ENCODE assay signal across 13 cellular contexts in genomic region chr9:10045598-10045997, GRCh38.
A peak's percentile ranks its signal among the peaks of the same experiment; 100 is the strongest.
DNase-seq lines count a peak whose midpoint lies in the region; ATAC-seq and TF ChIP-seq lines count a peak whose summit lies in the region.
"Had no signal": no experiment of that assay in that cellular context is flagged by ENCODE, and none has a peak within 500 bp of the region (broad histone marks: within the 10 kb centered on the region; RNA-seq: fewer than 3 reads in every experiment).

No MANE protein-coding gene starts in this region.

- H3K36me3 Mint-ChIP-seq in MCF 10A (ENCODE audit: insufficient read depth, unreplicated experiment) = no peaks in the 10 kb centered on the region
- H3K36me3 Mint-ChIP-seq in activated CD4-positive, alpha-beta T cell treated with anti-CD3 and anti-CD28 coated beads for 36 hours (ENCODE audit: low read depth) = no peaks in the 10 kb centered on the region
- H3K36me3 Mint-ChIP-seq: CD8-positive, alpha-beta T cell had no signal

- H3K36me3 ChIP-seq in breast epithelium (no peaks in the 10 kb centered on the region), OCI-LY3 (replicated peaks; ENCODE audit: low read depth, low read length) (no peaks in the 10 kb centered on the region), smooth muscle cell (ENCODE audit: low read depth) (no peaks in the 10 kb centered on the region), suprapubic skin (no peaks in the 10 kb centered on the region)

- TF ChIP-seq EP300 in suprapubic skin (IDR thresholded peaks at IDR 0.05) = no peak

- TF ChIP-seq POLR2A in breast epithelium (IDR thresholded peaks at IDR 0.05) (no peak), suprapubic skin (IDR thresholded peaks at IDR 0.05) (no peak)

- DNase-seq in MCF 10A (ENCODE audit: unreplicated experiment) (peak; percentile 22), breast epithelium (ENCODE audit: low spot score in 2 of 2) (no peak), fibroblast of mammary gland (ENCODE audit: low read depth) (peak; percentile 38), smooth muscle cell (lab: John Stamatoyannopoulos, UW; ENCODE audit: unreplicated experiment) (no peak), suprapubic skin (ENCODE audit: low spot score in 2 of 2) (no peak)
- no peak for DNase-seq in activated CD4-positive, alpha-beta T cell treated with anti-CD3 and anti-CD28 coated beads for 36 hours
- DNase-seq: activated CD4-positive, alpha-beta T cell treated with anti-CD3 and anti-CD28 coated beads for 4 hours; CD8-positive, alpha-beta T cell; cerebellar nuclear complex; mucosa of descending colon; NCI-H1930 had no signal

- H3K27me3 Mint-ChIP-seq in MCF 10A (ENCODE audit: insufficient read depth, unreplicated experiment) = peaks cover 83% of the 10 kb centered on the region
- H3K27me3 Mint-ChIP-seq in activated CD4-positive, alpha-beta T cell treated with anti-CD3 and anti-CD28 coated beads for 36 hours = no peaks in the 10 kb centered on the region

- H3K79me2 ChIP-seq in OCI-LY3 (ENCODE audit: low read length) (no peaks in the 10 kb centered on the region), smooth muscle cell (ENCODE audit: low read depth) (no peaks in the 10 kb centered on the region)

- peaks cover 5% of the 10 kb centered on the region for H3F3A ChIP-seq in smooth muscle cell (ENCODE audit: low read depth)

- peak; percentile 38 for TF ChIP-seq CTCF in MCF 10A (IDR thresholded peaks at IDR 0.05; ENCODE audit: unreplicated experiment)
- no peak for TF ChIP-seq CTCF in breast epithelium (IDR thresholded peaks at IDR 0.05)
- peak; percentile 45 for TF ChIP-seq CTCF in OCI-LY3 (IDR thresholded peaks at IDR 0.05; ENCODE audit: low read depth, low read length)
- peak; percentile 51 for TF ChIP-seq CTCF in fibroblast of mammary gland (conservative IDR thresholded peaks at IDR 0.05; ENCODE audit: control insufficient read depth, insufficient read depth, low read depth, low read length)
- peak; percentile 68 for TF ChIP-seq CTCF in smooth muscle cell (IDR thresholded peaks at IDR 0.05; ENCODE audit: borderline replicate concordance, insufficient read depth, poor library complexity, severe bottlenecking)
- no peak for TF ChIP-seq CTCF in suprapubic skin (IDR thresholded peaks at IDR 0.05)

- H3K4me2 ChIP-seq in OCI-LY3 (ENCODE audit: low read length) (no peak overlapping the region), smooth muscle cell (no peak overlapping the region)

- H3K4me3 ChIP-seq in breast epithelium = no peak overlapping the region
- no peak overlapping the region for H3K4me3 ChIP-seq in OCI-LY3 (ENCODE audit: low read length)
- no peak overlapping the region for H3K4me3 ChIP-seq in fibroblast of mammary gland (ENCODE audit: control insufficient read depth, low read depth, low read length)
- H3K4me3 ChIP-seq in smooth muscle cell = no peak overlapping the region
- no peak overlapping the region for H3K4me3 ChIP-seq in suprapubic skin
- H3K4me3 ChIP-seq: mucosa of descending colon had no signal

- no peak overlapping the region for H3K4me3 Mint-ChIP-seq in MCF 10A (ENCODE audit: unreplicated experiment)
- no peak overlapping the region for H3K4me3 Mint-ChIP-seq in activated CD4-positive, alpha-beta T cell treated with anti-CD3 and anti-CD28 coated beads for 36 hours
- H3K4me3 Mint-ChIP-seq: CD8-positive, alpha-beta T cell had no signal

- no peaks in the 10 kb centered on the region for H4K20me1 ChIP-seq in OCI-LY3 (ENCODE audit: insufficient read depth, low read length)
- no peaks in the 10 kb centered on the region for H4K20me1 ChIP-seq in smooth muscle cell (ENCODE audit: low read depth)

- H3K4me1 ChIP-seq in breast epithelium (no peaks in the 10 kb centered on the region), OCI-LY3 (ENCODE audit: low read length) (no peaks in the 10 kb centered on the region), smooth muscle cell (ENCODE audit: low read depth) (no peaks in the 10 kb centered on the region), suprapubic skin (no peaks in the 10 kb centered on the region)

- no peaks in the 10 kb centered on the region for H3K4me1 Mint-ChIP-seq in MCF 10A (ENCODE audit: insufficient read depth, unreplicated experiment)
- H3K4me1 Mint-ChIP-seq in activated CD4-positive, alpha-beta T cell treated with anti-CD3 and anti-CD28 coated beads for 36 hours = no peaks in the 10 kb centered on the region

- CTCF ChIA-PET in MCF 10A (lab: Yijun Ruan, JAX) = interaction anchor here (0.6 to 1.2 kb wide), 5 partner anchors 10 to 225 kb away, joined by 3 to 4 read pairs (median 3); no protein-coding TSS in a partner anchor
- CTCF ChIA-PET in activated CD4-positive, alpha-beta T cell treated with anti-CD3 and anti-CD28 coated beads for 36 hours (lab: Charles Lee) = no interaction called here

- H2AFZ ChIP-seq in OCI-LY3 (ENCODE audit: low read depth, low read length) = no peak overlapping the region
- H2AFZ ChIP-seq in smooth muscle cell (ENCODE audit: low read depth) = no peak overlapping the region

- H3K9me3 ChIP-seq in breast epithelium (no peaks in the 10 kb centered on the region), OCI-LY3 (ENCODE audit: insufficient read depth, low read length) (no peaks in the 10 kb centered on the region), smooth muscle cell (replicated peaks; ENCODE audit: low read depth) (no peaks in the 10 kb centered on the region), suprapubic skin (no peaks in the 10 kb centered on the region)
- H3K9me3 ChIP-seq: mucosa of descending colon had no signal

- H3K27ac ChIP-seq in breast epithelium (no peak overlapping the region), OCI-LY3 (ENCODE audit: low read length) (no peak overlapping the region), smooth muscle cell (ENCODE audit: low read depth) (no peak overlapping the region), suprapubic skin (no peak overlapping the region)

- H3K27me3 ChIP-seq in breast epithelium (no peaks in the 10 kb centered on the region), OCI-LY3 (ENCODE audit: low read depth, low read length) (peaks cover 7% of the 10 kb centered on the region; the same call in 1 of the 2 replicates), smooth muscle cell (ENCODE audit: low read depth) (peaks cover 16% of the 10 kb centered on the region), suprapubic skin (no peaks in the 10 kb centered on the region)

- no TSS peak for BruUV-seq in MCF 10A (replicated peaks; lab: Mats Ljungman, UMichigan)

- H3K9ac ChIP-seq in OCI-LY3 (ENCODE audit: low read length) (no peak overlapping the region), smooth muscle cell (ENCODE audit: low read depth) (no peak overlapping the region)

- H3K27ac Mint-ChIP-seq in MCF 10A (ENCODE audit: low read depth, unreplicated experiment) = no peak overlapping the region
- H3K27ac Mint-ChIP-seq in activated CD4-positive, alpha-beta T cell treated with anti-CD3 and anti-CD28 coated beads for 36 hours = no peak overlapping the region
- H3K27ac Mint-ChIP-seq: CD8-positive, alpha-beta T cell had no signal

- H3K9me3 Mint-ChIP-seq in MCF 10A (ENCODE audit: unreplicated experiment) = no peaks in the 10 kb centered on the region
- no peaks in the 10 kb centered on the region for H3K9me3 Mint-ChIP-seq in activated CD4-positive, alpha-beta T cell treated with anti-CD3 and anti-CD28 coated beads for 36 hours (ENCODE audit: low read depth)
- H3K9me3 Mint-ChIP-seq: CD8-positive, alpha-beta T cell had no signal

- intact Hi-C loops in MCF 10A (cut with micrococcal nuclease) = loop anchor here (1.0 kb wide), 1 partner anchor 223 kb away; no protein-coding TSS in a partner anchor
- intact Hi-C loops in breast epithelium (cut with DNase I; ENCODE audit: low total_unique reads) = no loop called here
- intact Hi-C loops in activated CD4-positive, alpha-beta T cell treated with anti-CD3 and anti-CD28 coated beads for 36 hours (cut with DNase I, micrococcal nuclease) = no loop called here

- ATAC-seq in activated CD4-positive, alpha-beta T cell treated with anti-CD3 and anti-CD28 coated beads for 36 hours = no peak
- no peak for ATAC-seq in GM21367 (IDR thresholded peaks at IDR 0.05; ENCODE audit: unreplicated experiment)
- ATAC-seq: CD8-positive, alpha-beta T cell; mucosa of descending colon had no signal

- POLR2A ChIA-PET in MCF 10A (lab: Yijun Ruan, JAX) = no interaction called here
- POLR2A ChIA-PET in activated CD4-positive, alpha-beta T cell treated with anti-CD3 and anti-CD28 coated beads for 36 hours (lab: Charles Lee) = no interaction called here

- WGBS in smooth muscle cell (ENCODE audit: low lambda C conversion rate) = 24% methylated on average over 2 of the region's 2 CpGs
- 23% methylated on average over 2 of the region's 2 CpGs for WGBS in suprapubic skin

Comparison
In these comparisons a context has a peak if more than half of its experiments do, and no peak if none do; other contexts are left out.
1. DNase-seq: peak in MCF 10A (single experiment) and fibroblast of mammary gland (single experiment); none in breast epithelium (0 of 2), smooth muscle cell (single experiment), activated CD4-positive, alpha-beta T cell treated with anti-CD3 and anti-CD28 coated beads for 36 hours (single experiment) and suprapubic skin (0 of 2).
2. CTCF ChIP-seq: peak in MCF 10A (single experiment), OCI-LY3 (single experiment), fibroblast of mammary gland (single experiment) and smooth muscle cell (single experiment); none in breast epithelium (0 of 3) and suprapubic skin (0 of 2).